2 cellular contexts compared by ENCODE assay signal in genomic region chr10:75397571-75397921, GRCh38.
A peak's percentile ranks its signal among the peaks of the same experiment; 100 is the strongest.
TF ChIP-seq lines count a peak whose summit lies in the region.

No MANE protein-coding gene starts in this region.

TF ChIP-seq in HCT116, 20 proteins besides CTCF, POLR2A, EP300 and RAD21:
- TF ChIP-seq ATF3 (IDR thresholded peaks at IDR 0.05) (no peak), CBX3 (IDR thresholded peaks at IDR 0.05; ENCODE audit: low read depth) (no peak), TCF7L2 (IDR thresholded peaks at IDR 0.05; ENCODE audit: borderline replicate concordance, extremely low read depth, insufficient read depth, insufficient read length) (no peak), MAX (IDR thresholded peaks at IDR 0.05) (no peak), EGR1 (IDR thresholded peaks at IDR 0.05; ENCODE audit: low read depth) (no peak), JUND (IDR thresholded peaks at IDR 0.05) (no peak), ELF1 (IDR thresholded peaks at IDR 0.05; ENCODE audit: borderline replicate concordance, low read depth) (no peak), SIN3A (IDR thresholded peaks at IDR 0.05; ENCODE audit: low read depth) (no peak), EZH2 (IDR thresholded peaks at IDR 0.05) (no peak), ZNF274 (IDR thresholded peaks at IDR 0.05; ENCODE audit: low read depth, low read length) (no peak), REST (IDR thresholded peaks at IDR 0.05; ENCODE audit: low read depth) (no peak), POLR2AphosphoS5 (IDR thresholded peaks at IDR 0.05; ENCODE audit: low read depth, low read length) (no peak), ZBTB33 (IDR thresholded peaks at IDR 0.05; ENCODE audit: extremely low read depth, insufficient replicate concordance, low read length) (no peak), EZH2phosphoT487 (IDR thresholded peaks at IDR 0.05; ENCODE audit: borderline replicate concordance) (no peak), SP1 (IDR thresholded peaks at IDR 0.05; ENCODE audit: low read depth) (no peak), SRF (IDR thresholded peaks at IDR 0.05; ENCODE audit: low read depth) (no peak), CEBPB (IDR thresholded peaks at IDR 0.05; ENCODE audit: low read depth) (no peak)
TF ChIP-seq in HCT116: peak in this region for 0.

TF ChIP-seq in HepG2, 621 proteins besides CTCF, POLR2A, EP300 and RAD21:
- no peak for TF ChIP-seq CENPT (CRISPR knock-in tag; IDR thresholded peaks at IDR 0.05; ENCODE audit: low read depth)
- peak; percentile 0; the same call in 1 of the 2 replicates for TF ChIP-seq RBFOX2 (IDR thresholded peaks at IDR 0.05; ENCODE audit: low read depth, low read length)
- TF ChIP-seq RBM22 (optimal IDR thresholded peaks at IDR 0.05; ENCODE audit: low read length), result peak; percentile 90
- no peak for TF ChIP-seq ZFAT (CRISPR knock-in tag; conservative IDR thresholded peaks at IDR 0.05)
- TF ChIP-seq POLR2G (IDR thresholded peaks at IDR 0.05; ENCODE audit: low read depth, low read length), result peak; percentile 46
- TF ChIP-seq ZBTB33 (CRISPR knock-in tag; IDR thresholded peaks at IDR 0.05), result 0 out of 2 replicates have a peak, but pooled peaks have one; percentile 31
- no peak for TF ChIP-seq BHLHE40 (IDR thresholded peaks at IDR 0.05; ENCODE audit: low read length)
- peak; percentile 21 for TF ChIP-seq ZC3H13 (CRISPR knock-in tag; IDR thresholded peaks at IDR 0.05)
- TF ChIP-seq POLR2AphosphoS5 (IDR thresholded peaks at IDR 0.05; ENCODE audit: low read depth, low read length), result peak; percentile 55
- no peak for TF ChIP-seq SETDB1 (CRISPR knock-in tag; IDR thresholded peaks at IDR 0.05; ENCODE audit: borderline replicate concordance)
- no peak for TF ChIP-seq ZNF460 (CRISPR knock-in tag; IDR thresholded peaks at IDR 0.05; ENCODE audit: borderline replicate concordance)
